6 cellular contexts compared by ENCODE assay signal in the genomic region with DNA sequence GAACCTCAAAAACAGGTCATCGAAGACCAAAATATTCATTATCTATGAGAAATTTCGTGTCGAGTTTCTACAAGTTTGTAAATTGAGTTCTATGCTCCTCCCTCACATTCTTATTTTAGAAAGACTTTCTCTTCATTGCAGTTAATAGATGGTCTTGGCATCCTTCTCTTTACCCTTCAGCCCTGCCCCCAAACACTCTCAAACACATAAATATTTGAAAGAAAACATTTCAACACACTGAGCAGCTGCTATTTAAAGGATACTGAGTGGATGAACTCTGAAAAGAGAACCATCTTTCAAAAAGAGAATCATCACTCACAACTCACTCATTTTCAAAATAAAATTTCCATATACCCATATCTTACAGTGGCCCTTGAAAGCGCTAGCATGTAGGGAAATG.
"Had no signal": no experiment of that assay in that cellular context is flagged by ENCODE, and none has a peak within 500 bp of the region (broad histone marks: within the 10 kb centered on the region; RNA-seq: fewer than 3 reads in every experiment).

No MANE protein-coding gene starts in this region.

- H3K4me3 ChIP-seq: esophagus squamous epithelium, upper lobe of right lung had no signal

- H3K9me3 ChIP-seq: esophagus squamous epithelium, upper lobe of right lung had no signal

- DNase-seq: activated CD4-positive, alpha-beta T cell treated with anti-CD3 and anti-CD28 coated beads for 48 hours; activated naive CD4-positive, alpha-beta T cell treated with Interleukin-2 at 50 U/mL for 16 hours; esophagus squamous epithelium; retina; small intestine; upper lobe of right lung had no signal

- H3K27me3 ChIP-seq: esophagus squamous epithelium, upper lobe of right lung had no signal
